Comparison of ENCODE assay signal across 13 cellular contexts in the genomic region with DNA sequence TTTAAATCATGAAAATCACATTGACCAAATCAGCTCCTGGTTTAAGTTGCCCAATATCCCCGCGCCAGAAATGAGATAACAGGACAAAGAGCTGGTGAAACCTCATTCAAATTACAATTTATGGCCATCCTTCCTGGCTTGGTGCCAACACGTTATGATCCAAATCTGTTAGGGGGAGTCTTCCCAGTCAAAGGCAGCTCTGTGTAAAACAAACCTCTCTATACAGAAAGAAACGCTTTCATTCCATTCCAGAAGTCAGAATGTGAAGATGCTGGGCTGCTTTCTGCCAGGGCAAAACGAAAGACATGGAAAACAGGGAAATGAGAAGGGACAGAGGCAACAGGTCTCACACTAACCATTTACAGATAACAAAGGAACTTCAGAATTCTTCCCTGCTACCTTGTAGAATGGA. TPM values are rescaled to one million over a fixed set of nuclear protein-coding genes. Genes with fewer than 3 reads are reported as not detected.
DNase-seq lines count a peak whose midpoint lies in the region; ATAC-seq and TF ChIP-seq lines count a peak whose summit lies in the region.
"Had no signal": no experiment of that assay in that cellular context is flagged by ENCODE, and none has a peak within 500 bp of the region (broad histone marks: within the 10 kb centered on the region; RNA-seq: fewer than 3 reads in every experiment).

No MANE protein-coding gene starts in this region.

- H3K27me3 ChIP-seq in PC-9 (ENCODE audit: insufficient read depth, low read depth) = no peaks in the 10 kb centered on the region
- H3K27me3 ChIP-seq: foreskin keratinocyte, right atrium auricular region had no signal

- CTCF ChIA-PET in PC-9 (lab: Charles Lee) = no interaction called here

- no peak overlapping the region for H3K4me2 ChIP-seq in PC-9

- no peak overlapping the region for H3K4me3 ChIP-seq in PC-9
- H3K4me3 ChIP-seq: HAP-1, right atrium auricular region had no signal

- peaks cover 13% of the 10 kb centered on the region for H3K36me3 Mint-ChIP-seq in nephron progenitor cell (ENCODE audit: low read depth)

- H3K4me1 Mint-ChIP-seq in nephron progenitor cell = peaks cover 69% of the 10 kb centered on the region

- ATAC-seq in HG03095 (IDR thresholded peaks at IDR 0.05; ENCODE audit: unreplicated experiment) (no peak), GM19463 (IDR thresholded peaks at IDR 0.05; ENCODE audit: unreplicated experiment) (no peak)

- no peaks in the 10 kb centered on the region for H3K9me3 ChIP-seq in PC-9 (ENCODE audit: insufficient read depth, low read depth)
- H3K9me3 ChIP-seq: HAP-1, right atrium auricular region had no signal

- intact Hi-C loops in PC-9 (cut with micrococcal nuclease; ENCODE audit: unreplicated experiment) = no loop called here

- POLR2A ChIA-PET in PC-9 (lab: Charles Lee; ENCODE audit: unreplicated experiment) = interaction anchor here (0.7 kb wide), 1 partner anchor 1190 kb away, joined by 4 read pairs; no protein-coding TSS in a partner anchor

- peak; percentile 8 to 23 for DNase-seq in NCI-H187 (lab: John Stamatoyannopoulos, UW)
- DNase-seq in NCI-H187 treated with DMSO at 0.1 percent for 48 hours (lab: John Stamatoyannopoulos, UW) = no peak
- peak; percentile 59 for DNase-seq in NCI-H1105 treated with DMSO at 0.1 percent for 48 hours (lab: John Stamatoyannopoulos, UW)
- DNase-seq in amygdala (lab: John Stamatoyannopoulos, UW) = peak in 29 of 56 donors; percentile 7 to 77 (median 29)
- no peak for DNase-seq in nephron progenitor cell
- no peak for DNase-seq in PC-9
- DNase-seq: MV-4-11, SW 1271 had no signal

- H3K4me1 ChIP-seq in PC-9 (replicated peaks; ENCODE audit: insufficient read depth) = no peaks in the 10 kb centered on the region
- H3K4me1 ChIP-seq: HAP-1, right atrium auricular region had no signal

- BruUV-seq in PC-9 (replicated peaks; lab: Mats Ljungman, UMichigan) = no TSS peak

- H3F3A ChIP-seq in PC-9 (ENCODE audit: insufficient read depth, low read depth) = no peaks in the 10 kb centered on the region

- no peak overlapping the region for H3K4me3 Mint-ChIP-seq in nephron progenitor cell

- no peak overlapping the region for H2AFZ ChIP-seq in PC-9

- TF ChIP-seq CTCF in nephron progenitor cell (IDR thresholded peaks at IDR 0.05) (no peak), PC-9 (conservative IDR thresholded peaks at IDR 0.05) (no peak)

- no peaks in the 10 kb centered on the region for H3K79me2 ChIP-seq in PC-9 (ENCODE audit: low read depth)

- H4K20me1 ChIP-seq in PC-9 (ENCODE audit: insufficient read depth) = no peaks in the 10 kb centered on the region

- peak overlapping the region; percentile 48 for H3K27ac Mint-ChIP-seq in nephron progenitor cell

- peaks cover 10% of the 10 kb centered on the region for H3K9me3 Mint-ChIP-seq in nephron progenitor cell

- H3K36me3 ChIP-seq in PC-9 (ENCODE audit: low read depth) = no peaks in the 10 kb centered on the region
- H3K36me3 ChIP-seq: HAP-1, right atrium auricular region had no signal

- H3K9me2 ChIP-seq in PC-9 (ENCODE audit: insufficient read depth) = no peaks in the 10 kb centered on the region

- no peaks in the 10 kb centered on the region for H3K27me3 Mint-ChIP-seq in nephron progenitor cell (ENCODE audit: low read depth, poor library complexity)

- H3K27ac ChIP-seq in PC-9 = no peak overlapping the region
- H3K27ac ChIP-seq: foreskin keratinocyte, right atrium auricular region had no signal

RNA-seq across cellular contexts. Expression of gene TIAM1, which starts 53.5 kb away (rescaled TPM):
- 19.7 and 22.5 TPM in 2 replicates for total RNA-seq in PC-9 (2021)

Comparison
In these comparisons a context has a peak if more than half of its experiments do, and no peak if none do; other contexts are left out.
1. DNase-seq: peak in NCI-H187 (2 of 2), NCI-H1105 treated with DMSO at 0.1 percent for 48 hours (single experiment) and amygdala (29 of 56); none in NCI-H187 treated with DMSO at 0.1 percent for 48 hours (single experiment), nephron progenitor cell (single experiment) and PC-9 (0 of 2).